ENCODE assay signal across 18 cellular contexts in genomic region chr19:55576746-55577145, GRCh38. TPM values are rescaled to one million over a fixed set of nuclear protein-coding genes. Genes with fewer than 3 reads are reported as not detected.
"Had no signal": no experiment of that assay in that cellular context is flagged by ENCODE, and none has a peak within 500 bp of the region (broad histone marks: within the 10 kb centered on the region; RNA-seq: fewer than 3 reads in every experiment).

No MANE protein-coding gene starts in this region.

- H3K27ac ChIP-seq: body of pancreas, epithelial cell of prostate, gastroesophageal sphincter, hepatocyte, stomach, thoracic aorta had no signal

- H3K27me3 Mint-ChIP-seq: central memory CD8-positive, alpha-beta T cell had no signal

- H3K4me3 Mint-ChIP-seq: central memory CD8-positive, alpha-beta T cell had no signal

- H3K27me3 ChIP-seq: body of pancreas, gastroesophageal sphincter, hepatocyte, stomach had no signal

- H3K9me3 ChIP-seq: body of pancreas, gastroesophageal sphincter, SK-N-SH, stomach, thoracic aorta had no signal

- H3K4me2 ChIP-seq: hepatocyte, SK-N-SH had no signal

- ATAC-seq: activated CD4-positive, CD25-positive, alpha-beta regulatory T cell treated with anti-CD3 and anti-CD28 coated beads, Interleukin-2, amount 50 U/mL, for 24 hours; body of pancreas; gastroesophageal sphincter had no signal

- H3K9me3 Mint-ChIP-seq: central memory CD8-positive, alpha-beta T cell had no signal

- H3K9ac ChIP-seq: SK-N-SH had no signal

- H2AFZ ChIP-seq: hepatocyte had no signal

- DNase-seq: activated T-cell treated with anti-CD3 and anti-CD28 coated beads, Interleukin-2, amount 50 U/mL, for 1 hour; body of pancreas; effector memory CD4-positive, alpha-beta T cell; mesendoderm; occipital lobe; SK-N-SH; stimulated activated CD4-positive, alpha-beta T cell treated with anti-CD3 and anti-CD28 coated beads, Interleukin-12 subunit alpha, Interleukin-12 subunit beta, amount 100 ng/mL, for 4 hours; stimulated activated CD4-positive, alpha-beta T cell treated with anti-CD3 and anti-CD28 coated beads, Interleukin-4, amount 100 ng/mL, for 1 hour; stomach had no signal

RNA-seq across cellular contexts. Expression of gene SBK3, which starts 31.4 kb away (rescaled TPM):
- total RNA-seq: body of pancreas; liver; T-helper 1 cell treated with Interleukin-12 subunit alpha and Interleukin-12 subunit beta and Interleukin-4 antibody, amounts not matched to agents 30 ng/mL and 1 ng/mL, for 36 hours; thoracic aorta; urinary bladder had no signal
